ENCODE assay signal across 20 cellular contexts in the genomic region with DNA sequence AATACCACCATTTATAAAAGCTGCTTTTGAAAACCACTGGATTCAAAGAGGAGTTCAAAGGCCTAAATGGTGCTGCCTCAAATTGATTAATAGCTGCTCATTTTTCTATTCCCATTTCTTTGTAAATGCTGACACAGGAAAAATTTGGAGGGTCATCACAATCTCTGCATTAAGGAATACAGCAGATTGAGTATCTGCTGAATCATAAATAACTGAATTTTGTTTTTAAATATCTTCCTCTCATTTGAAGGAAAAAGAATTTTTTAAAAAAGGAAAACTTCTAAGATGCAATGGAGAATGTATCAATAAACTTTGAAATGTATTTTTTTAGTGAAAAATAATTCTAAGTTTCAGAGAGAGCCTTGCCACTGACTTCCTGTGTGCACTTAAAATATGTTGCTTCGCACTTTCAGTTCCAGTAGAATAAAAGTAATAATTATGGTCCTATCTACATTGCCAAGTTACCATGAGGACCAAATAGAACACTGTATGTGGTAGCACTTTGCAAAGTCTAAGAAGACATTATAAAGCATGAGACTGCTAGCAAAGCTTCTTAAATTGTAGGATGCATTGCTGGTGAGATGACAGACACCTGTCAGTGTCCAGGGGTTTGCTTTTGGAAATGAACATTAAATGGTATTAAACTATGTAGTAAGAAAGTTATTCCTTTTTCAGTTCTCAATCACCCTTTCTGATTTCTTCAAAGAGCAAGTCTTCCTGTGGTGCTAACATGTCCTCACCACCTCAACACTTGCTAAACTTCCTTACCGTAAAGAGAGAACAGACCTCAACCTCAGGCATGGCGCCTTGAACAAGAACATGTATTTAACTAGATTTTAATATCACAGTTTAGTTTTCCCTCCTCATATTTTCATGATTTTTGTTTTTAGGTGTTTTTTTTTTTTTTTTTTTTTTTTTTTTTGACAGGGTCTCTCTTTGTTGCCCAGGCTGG.
"Had no signal": no experiment of that assay in that cellular context is flagged by ENCODE, and none has a peak within 500 bp of the region (broad histone marks: within the 10 kb centered on the region; RNA-seq: fewer than 3 reads in every experiment).

No MANE protein-coding gene starts in this region.

- H3K4me3 ChIP-seq: body of pancreas, esophagus muscularis mucosa, psoas muscle, sigmoid colon, spleen, thyroid gland had no signal

- H3K27me3 Mint-ChIP-seq: activated naive CD8-positive, alpha-beta T cell had no signal

- H3K36me3 Mint-ChIP-seq: activated naive CD8-positive, alpha-beta T cell had no signal

- H3K27ac Mint-ChIP-seq: activated CD4-positive, alpha-beta T cell treated with anti-CD3 and anti-CD28 coated beads, Interleukin-2, amount 10 ng/mL, durations not matched to agents 7 days and 5 days; activated naive CD8-positive, alpha-beta T cell; activated T-cell treated with anti-CD3 and anti-CD28 coated beads, Interleukin-2, amount 50 U/mL, for 72 hours; nephron progenitor cell had no signal

- DNase-seq: activated CD4-positive, alpha-beta T cell treated with anti-CD3 and anti-CD28 coated beads, Interleukin-2, amount 10 ng/mL, durations not matched to agents 7 days and 5 days; activated CD4-positive, CD25-positive, alpha-beta regulatory T cell; activated CD8-positive, alpha-beta memory T cell treated with anti-CD3 and anti-CD28 coated beads, Interleukin-2, amount 50 U/mL, for 48 hours; activated gamma-delta T cell treated with Interleukin-2 at 50 U/mL for 16 hours; activated T-cell treated with anti-CD3 and anti-CD28 coated beads, Interleukin-2, amount 50 U/mL, for 72 hours; amygdala; body of pancreas; central memory CD4-positive, alpha-beta T cell; cortex of kidney; effector CD4-positive, alpha-beta T cell; left ventricle myocardium superior; mesendoderm; nephron progenitor cell; occipital lobe; psoas muscle; sigmoid colon; spleen; thyroid gland had no signal

- ATAC-seq: body of pancreas had no signal

- H3K4me1 ChIP-seq: body of pancreas, esophagus muscularis mucosa, psoas muscle, sigmoid colon, thyroid gland had no signal

- H3K27me3 ChIP-seq: body of pancreas, esophagus muscularis mucosa, sigmoid colon, spleen, thyroid gland had no signal

- H3K4me3 Mint-ChIP-seq: activated CD4-positive, alpha-beta T cell treated with anti-CD3 and anti-CD28 coated beads, Interleukin-2, amount 10 ng/mL, durations not matched to agents 7 days and 5 days; activated naive CD8-positive, alpha-beta T cell; activated T-cell treated with anti-CD3 and anti-CD28 coated beads, Interleukin-2, amount 50 U/mL, for 72 hours; nephron progenitor cell had no signal

- H3K27ac ChIP-seq: body of pancreas, spleen, thyroid gland had no signal

- H3K36me3 ChIP-seq: esophagus muscularis mucosa, sigmoid colon, spleen, thyroid gland had no signal

- H3K9me3 ChIP-seq: body of pancreas, psoas muscle, thyroid gland had no signal
